ENCODE assay signal across 11 cellular contexts in genomic region chr17:29640981-29641642, GRCh38. TPM values are rescaled to one million over a fixed set of nuclear protein-coding genes. Genes with fewer than 3 reads are reported as not detected.
DNase-seq lines count a peak whose midpoint lies in the region; ATAC-seq and TF ChIP-seq lines count a peak whose summit lies in the region.
"Had no signal": no experiment of that assay in that cellular context is flagged by ENCODE, and none has a peak within 500 bp of the region (broad histone marks: within the 10 kb centered on the region; RNA-seq: fewer than 3 reads in every experiment).

No MANE protein-coding gene starts in this region.

- H3K27ac Mint-ChIP-seq in stimulated activated naive CD8-positive, alpha-beta T cell treated with anti-CD3 and anti-CD28 coated beads, Interleukin-15, Interleukin-2, amounts not matched to agents 100 ng/mL and 50 ng/mL, for 24 hours: peak overlapping the region; percentile 60
- peak overlapping the region in 8 of 10 donors; percentile 9 to 90 (median 76) for H3K27ac Mint-ChIP-seq in naive thymus-derived CD8-positive, alpha-beta T cell

- H3K36me3 Mint-ChIP-seq in stimulated activated naive CD8-positive, alpha-beta T cell treated with anti-CD3 and anti-CD28 coated beads, Interleukin-15, Interleukin-2, amounts not matched to agents 100 ng/mL and 50 ng/mL, for 24 hours (ENCODE audit: low read depth): peaks cover 28% of the 10 kb centered on the region
- H3K36me3 Mint-ChIP-seq in naive thymus-derived CD8-positive, alpha-beta T cell: peaks cover 0 to 66% (median 8%) of the 10 kb centered on the region in 3 donors

- H3K9me3 ChIP-seq in vagina: no peaks in the 10 kb centered on the region

- H3K4me3 Mint-ChIP-seq in stimulated activated naive CD8-positive, alpha-beta T cell treated with anti-CD3 and anti-CD28 coated beads, Interleukin-15, Interleukin-2, amounts not matched to agents 100 ng/mL and 50 ng/mL, for 24 hours: no peak overlapping the region
- H3K4me3 Mint-ChIP-seq in naive thymus-derived CD8-positive, alpha-beta T cell: no peak overlapping the region

- H3K27ac ChIP-seq in caudate nucleus (ENCODE audit: low read depth, low read length) (peak overlapping the region; percentile 44), vagina (peak overlapping the region; percentile 87)

- ATAC-seq in stimulated activated naive CD8-positive, alpha-beta T cell treated with anti-CD3 and anti-CD28 coated beads, Interleukin-15, Interleukin-2, amounts not matched to agents 100 U/mL and 50 U/mL, for 24 hours: no peak
- no peak for ATAC-seq in naive thymus-derived CD8-positive, alpha-beta T cell

- peaks cover 73% of the 10 kb centered on the region for H3K4me1 ChIP-seq in vagina

- H3K9me3 Mint-ChIP-seq in stimulated activated naive CD8-positive, alpha-beta T cell treated with anti-CD3 and anti-CD28 coated beads, Interleukin-15, Interleukin-2, amounts not matched to agents 100 ng/mL and 50 ng/mL, for 24 hours: no peaks in the 10 kb centered on the region
- H3K9me3 Mint-ChIP-seq in naive thymus-derived CD8-positive, alpha-beta T cell: no peaks in the 10 kb centered on the region

- TF ChIP-seq CTCF in vagina (IDR thresholded peaks at IDR 0.05): no peak

- H3K27me3 Mint-ChIP-seq in stimulated activated naive CD8-positive, alpha-beta T cell treated with anti-CD3 and anti-CD28 coated beads, Interleukin-15, Interleukin-2, amounts not matched to agents 100 ng/mL and 50 ng/mL, for 24 hours: no peaks in the 10 kb centered on the region
- H3K27me3 Mint-ChIP-seq in naive thymus-derived CD8-positive, alpha-beta T cell: no peaks in the 10 kb centered on the region

- no peak for TF ChIP-seq POLR2A in vagina (IDR thresholded peaks at IDR 0.05)

- POLR2A ChIA-PET in naive thymus-derived CD8-positive, alpha-beta T cell (lab: Charles Lee): no interaction called here

- no peaks in the 10 kb centered on the region for H3K36me3 ChIP-seq in vagina

- DNase-seq in stimulated activated naive CD8-positive, alpha-beta T cell treated with anti-CD3 and anti-CD28 coated beads, Interleukin-15, Interleukin-2, amounts not matched to agents 100 U/mL and 50 U/mL, for 24 hours: no peak
- DNase-seq in caudate nucleus (lab: John Stamatoyannopoulos, UW) (no peak), vagina (ENCODE audit: extremely low spot score in 2 of 2) (no peak), GM19240 (ENCODE audit: insufficient read length, low spot score) (no peak), medulla oblongata (ENCODE audit: extremely low spot score) (no peak)
- DNase-seq in naive thymus-derived CD8-positive, alpha-beta T cell: no peak
- DNase-seq in stimulated activated CD4-positive, alpha-beta T cell treated with anti-CD3 and anti-CD28 coated beads, Interleukin-15, amount 100 ng/mL, for 24 hours: no peak
- DNase-seq: activated T-cell treated with anti-CD3 and anti-CD28 coated beads, Interleukin-2, amount 50 U/mL, for 1 hour; NCI-H1694 treated with DMSO at 0.1 percent for 48 hours had no signal

- H3K27me3 ChIP-seq in vagina: no peaks in the 10 kb centered on the region

- peaks cover 56% of the 10 kb centered on the region for H3K4me1 Mint-ChIP-seq in stimulated activated naive CD8-positive, alpha-beta T cell treated with anti-CD3 and anti-CD28 coated beads, Interleukin-15, Interleukin-2, amounts not matched to agents 100 ng/mL and 50 ng/mL, for 24 hours (ENCODE audit: low read depth)
- peaks cover 6 to 30% (median 14%) of the 10 kb centered on the region in 4 donors for H3K4me1 Mint-ChIP-seq in naive thymus-derived CD8-positive, alpha-beta T cell

- intact Hi-C loops in vagina (cut with DNase I): no loop called here

- H3K4me3 ChIP-seq in vagina: no peak overlapping the region
- H3K4me3 ChIP-seq: lung had no signal

RNA-seq across cellular contexts. Expression of gene CORO6, which starts 18.4 kb away (rescaled TPM):
- total RNA-seq in naive thymus-derived CD8-positive, alpha-beta T cell: 1 to 10 TPM; 1.6 to 2.2 TPM
- under 1 TPM in 2 of 3 donors, not detected in 1; 0.22 to 0.36 TPM for polyA plus RNA-seq in naive thymus-derived CD8-positive, alpha-beta T cell
- 23.6 TPM for total RNA-seq in vagina

RNA-seq across cellular contexts. Expression of gene ANKRD13B, which starts 48.2 kb away (rescaled TPM):
- 1 to 10 TPM; 2.3 to 3.7 TPM for total RNA-seq in naive thymus-derived CD8-positive, alpha-beta T cell
- under 1 TPM in 2 of 3 donors, not detected in 1; 0.25 to 0.32 TPM for polyA plus RNA-seq in naive thymus-derived CD8-positive, alpha-beta T cell
- total RNA-seq in vagina: 7.9 TPM

RNA-seq across cellular contexts. Expression of gene GIT1, which starts 51.7 kb away (rescaled TPM):
- total RNA-seq in naive thymus-derived CD8-positive, alpha-beta T cell: 10 to 100 TPM; 51.6 to 58.2 TPM
- 10 to 100 TPM in 1 of 3 donors, 1 to 10 TPM in 2; 4.4 to 27.7 (median 6.7) TPM for polyA plus RNA-seq in naive thymus-derived CD8-positive, alpha-beta T cell
- 39.8 TPM for total RNA-seq in vagina
